24 cellular contexts compared by ENCODE assay signal in genomic region chr9:8025532-8025931, GRCh38.
"Had no signal": no experiment of that assay in that cellular context is flagged by ENCODE, and none has a peak within 500 bp of the region (broad histone marks: within the 10 kb centered on the region; RNA-seq: fewer than 3 reads in every experiment).

No MANE protein-coding gene starts in this region.

- DNase-seq: activated CD4-positive, alpha-beta T cell treated with anti-CD3 and anti-CD28 coated beads for 36 hours; activated CD4-positive, CD25-positive, alpha-beta regulatory T cell; activated CD8-positive, alpha-beta memory T cell treated with anti-CD3 and anti-CD28 coated beads, Interleukin-2, amount 10 ng/mL, durations not matched to agents 7 days and 5 days; activated CD8-positive, alpha-beta T cell treated with anti-CD3 and anti-CD28 coated beads, Interleukin-2, amount 10 ng/mL, durations not matched to agents 7 days and 5 days; activated naive CD4-positive, alpha-beta T cell; activated T-cell treated with anti-CD3 and anti-CD28 coated beads, Interleukin-2, amount 50 U/mL, for 72 hours; brain microvascular endothelial cell; central memory CD4-positive, alpha-beta T cell; esophagus squamous epithelium; heart left ventricle; kidney glomerular epithelial cell; left lung; lower lobe of right lung; mesenchymal stem cell; mucosa of descending colon; sigmoid colon; stimulated activated CD4-positive, alpha-beta T cell treated with anti-CD3 and anti-CD28 coated beads, Interleukin-15, amount 100 ng/mL, for 24 hours; stimulated activated CD4-positive, alpha-beta T cell treated with anti-CD3 and anti-CD28 coated beads, Interleukin-2, amount 100 ng/mL, for 24 hours; stimulated activated naive CD4-positive, alpha-beta T cell; T-helper 1 cell; testis; transverse colon had no signal

- ATAC-seq: activated CD4-positive, alpha-beta T cell treated with anti-CD3 and anti-CD28 coated beads for 36 hours; activated CD8-positive, alpha-beta memory T cell treated with anti-CD3 and anti-CD28 coated beads, Interleukin-2, amount 10 ng/mL, durations not matched to agents 7 days and 5 days; activated CD8-positive, alpha-beta T cell treated with anti-CD3 and anti-CD28 coated beads, Interleukin-2, amount 10 ng/mL, durations not matched to agents 7 days and 5 days; activated naive CD4-positive, alpha-beta T cell treated with anti-CD3 and anti-CD28 coated beads, Interleukin-2, amount 50 U/mL, for 72 hours; activated T-cell treated with anti-CD3 and anti-CD28 coated beads, Interleukin-2, amount 50 U/mL, for 72 hours; heart left ventricle; left lung; lower lobe of right lung; mucosa of descending colon had no signal

- H3K27me3 ChIP-seq: brain microvascular endothelial cell, esophagus squamous epithelium, heart left ventricle, left lung, sigmoid colon, testis, transverse colon had no signal

- H3K4me3 ChIP-seq: esophagus squamous epithelium, heart left ventricle, left lung, lower lobe of right lung, mucosa of descending colon, sigmoid colon, testis, transverse colon had no signal

- H3K36me3 ChIP-seq: brain microvascular endothelial cell, esophagus squamous epithelium, heart left ventricle, left lung, lower lobe of right lung, sigmoid colon, transverse colon had no signal

- FAIRE-seq: endothelial cell of umbilical vein had no signal
